Comparison of ENCODE assay signal across 19 cellular contexts in the genomic region with DNA sequence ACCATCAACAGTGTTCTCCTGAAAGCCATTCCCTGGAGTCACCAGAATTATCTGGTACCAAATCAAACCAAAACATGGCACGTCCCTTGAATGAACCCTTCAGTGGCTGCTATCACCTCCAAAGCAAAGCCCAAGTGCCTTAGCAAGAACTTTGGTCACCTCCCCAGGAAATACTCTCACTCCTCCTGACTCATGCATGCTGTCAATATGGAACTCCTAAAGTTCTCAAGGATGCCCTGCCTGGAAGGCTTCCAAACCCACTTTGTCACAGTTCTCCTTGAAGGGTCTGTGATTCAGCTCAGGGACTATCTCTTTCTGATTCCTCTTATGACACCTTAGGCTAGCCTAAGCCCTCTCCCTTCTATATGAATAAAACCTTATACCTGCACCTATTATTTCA.
DNase-seq lines count a peak whose midpoint lies in the region; ATAC-seq, FAIRE-seq and TF ChIP-seq lines count a peak whose summit lies in the region.
"Had no signal": no experiment of that assay in that cellular context is flagged by ENCODE, and none has a peak within 500 bp of the region (broad histone marks: within the 10 kb centered on the region; RNA-seq: fewer than 3 reads in every experiment).

No MANE protein-coding gene starts in this region.

- TF ChIP-seq CTCF in astrocyte (IDR thresholded peaks at IDR 0.05; ENCODE audit: insufficient read depth, low read depth, low read length) = no peak
- TF ChIP-seq CTCF in heart left ventricle (IDR thresholded peaks at IDR 0.05) = no peak

- peaks cover 21% of the 10 kb centered on the region for H3K4me1 Mint-ChIP-seq in astrocyte (ENCODE audit: low read depth, unreplicated experiment)

- H3K9me3 Mint-ChIP-seq in astrocyte (ENCODE audit: unreplicated experiment) = peaks cover 2% of the 10 kb centered on the region

- 66 to 90% (median 73%) methylated on average over 1 of the region's 1 CpG for WGBS in heart left ventricle, 4 donors

- H3K36me3 ChIP-seq in astrocyte (ENCODE audit: insufficient read depth, low read length) (no peaks in the 10 kb centered on the region), heart left ventricle (no peaks in the 10 kb centered on the region), H7 (replicated peaks; ENCODE audit: control insufficient read depth, insufficient read depth, low read length) (no peaks in the 10 kb centered on the region)

- no peak overlapping the region for H3K4me2 ChIP-seq in astrocyte (ENCODE audit: low read length)

- H2AFZ ChIP-seq in astrocyte (ENCODE audit: low read depth, low read length) = no peak overlapping the region

- H3K36me3 Mint-ChIP-seq in astrocyte (ENCODE audit: low read depth, unreplicated experiment) = no peaks in the 10 kb centered on the region

- H3K4me3 ChIP-seq in astrocyte (ENCODE audit: insufficient read depth, low read depth, low read length) (no peak overlapping the region), heart left ventricle (no peak overlapping the region), H7 (ENCODE audit: insufficient read depth, low read depth, low read length) (no peak overlapping the region)

- no peaks in the 10 kb centered on the region for H3K79me2 ChIP-seq in astrocyte (ENCODE audit: insufficient read depth, low read length)

- H3K9me3 ChIP-seq in astrocyte (ENCODE audit: insufficient read depth, low read depth, low read length) (no peaks in the 10 kb centered on the region), heart left ventricle (no peaks in the 10 kb centered on the region)

- H3K4me3 Mint-ChIP-seq in astrocyte (ENCODE audit: unreplicated experiment) = no peak overlapping the region

- peak; percentile 29 for DNase-seq in activated CD4-positive, alpha-beta T cell treated with anti-CD3 and anti-CD28 coated beads for 48 hours
- no peak for DNase-seq in activated CD4-positive, alpha-beta T cell treated with anti-CD3 and anti-CD28 coated beads, Interleukin-2, amount 50 U/mL, for 1 hour
- DNase-seq in HK-2 (ENCODE audit: unreplicated experiment) (peak; percentile 42), astrocyte (ENCODE audit: low read depth) (no peak), kidney tubule cell (ENCODE audit: low spot score) (peak; percentile 92), heart left ventricle (no peak), H7 (no peak)
- DNase-seq: DMS53; GDM1; NCI-H1436 treated with DMSO at 0.1 percent for 48 hours; NCI-H2081 treated with DMSO at 0.1 percent for 48 hours; NCI-H226; NCI-H526; NK-92 treated with Interleukin-12 subunit alpha and Interleukin-12 subunit beta, amount 100 ng/mL, for 24 hours; OCI-M1 had no signal

- H3K4me1 ChIP-seq in astrocyte (ENCODE audit: insufficient read depth, low read length) (peaks cover 8% of the 10 kb centered on the region), heart left ventricle (peaks cover 0 to 11% (median 0%) of the 10 kb centered on the region in 12 donors)

- H4K20me1 ChIP-seq in astrocyte (ENCODE audit: insufficient read depth, low read length) = no peaks in the 10 kb centered on the region

- H3K9ac ChIP-seq in astrocyte (ENCODE audit: low read length) = no peak overlapping the region

- H3K27me3 ChIP-seq in astrocyte (ENCODE audit: insufficient read depth, low read length) = no peaks in the 10 kb centered on the region
- H3K27me3 ChIP-seq in heart left ventricle = no peaks in the 10 kb centered on the region
- no peaks in the 10 kb centered on the region for H3K27me3 ChIP-seq in H7 (ENCODE audit: control insufficient read depth, insufficient read depth, low read length)

- TF ChIP-seq POLR2A in heart left ventricle (IDR thresholded peaks at IDR 0.05) = no peak

- no peak overlapping the region for H3K27ac Mint-ChIP-seq in astrocyte (ENCODE audit: unreplicated experiment)

- H3K27me3 Mint-ChIP-seq in astrocyte (ENCODE audit: low read depth, unreplicated experiment) = no peaks in the 10 kb centered on the region

- H3K27ac ChIP-seq in astrocyte (ENCODE audit: low read depth, low read length) (no peak overlapping the region), heart left ventricle (no peak overlapping the region)
- H3K27ac ChIP-seq: C4-2B had no signal

- FAIRE-seq in astrocyte (lab: Jason Lieb, UNC) = peak; percentile 60
- FAIRE-seq: A204.1, GM12892 had no signal

- ATAC-seq in heart left ventricle = no peak
- ATAC-seq in HG03469 (IDR thresholded peaks at IDR 0.05; ENCODE audit: unreplicated experiment) = no peak

- intact Hi-C loops in heart left ventricle (cut with DNase I) = loop anchor here in 1 of 10 donors (10.0 kb wide), 1 partner anchor 110 kb away; no protein-coding TSS in a partner anchor

Comparison
In these comparisons a context has a peak if more than half of its experiments do, and no peak if none do; other contexts are left out.
1. DNase-seq: peak in activated CD4-positive, alpha-beta T cell treated with anti-CD3 and anti-CD28 coated beads for 48 hours (single experiment), HK-2 (single experiment) and kidney tubule cell (single experiment); none in activated CD4-positive, alpha-beta T cell treated with anti-CD3 and anti-CD28 coated beads, Interleukin-2, amount 50 U/mL, for 1 hour (single experiment), astrocyte (single experiment), heart left ventricle (0 of 5) and H7 (single experiment).